Comparison of ENCODE assay signal across 1 cellular context in genomic region chr5:132498152-132498551, GRCh38.
TF ChIP-seq lines count a peak whose summit lies in the region.

No MANE protein-coding gene starts in this region.

TF ChIP-seq in endothelial cell of umbilical vein, 7 proteins besides CTCF, POLR2A, EP300 and RAD21:
- TF ChIP-seq GATA2 (IDR thresholded peaks at IDR 0.05; ENCODE audit: insufficient read depth, insufficient read length, low read depth, low read length) (no peak), FOS (IDR thresholded peaks at IDR 0.05; ENCODE audit: borderline replicate concordance, insufficient read depth, low read length) (no peak), MYC (IDR thresholded peaks at IDR 0.05; ENCODE audit: low read depth, low read length) (no peak), POLR2AphosphoS5 (IDR thresholded peaks at IDR 0.05; ENCODE audit: insufficient read depth, low read depth, low read length) (no peak), MAX (IDR thresholded peaks at IDR 0.05; ENCODE audit: insufficient read depth, insufficient read length) (no peak), JUN (IDR thresholded peaks at IDR 0.05; ENCODE audit: borderline replicate concordance, insufficient read depth, insufficient read length, low read depth) (no peak)
